Comparison of ENCODE assay signal across 8 cellular contexts in the genomic region with DNA sequence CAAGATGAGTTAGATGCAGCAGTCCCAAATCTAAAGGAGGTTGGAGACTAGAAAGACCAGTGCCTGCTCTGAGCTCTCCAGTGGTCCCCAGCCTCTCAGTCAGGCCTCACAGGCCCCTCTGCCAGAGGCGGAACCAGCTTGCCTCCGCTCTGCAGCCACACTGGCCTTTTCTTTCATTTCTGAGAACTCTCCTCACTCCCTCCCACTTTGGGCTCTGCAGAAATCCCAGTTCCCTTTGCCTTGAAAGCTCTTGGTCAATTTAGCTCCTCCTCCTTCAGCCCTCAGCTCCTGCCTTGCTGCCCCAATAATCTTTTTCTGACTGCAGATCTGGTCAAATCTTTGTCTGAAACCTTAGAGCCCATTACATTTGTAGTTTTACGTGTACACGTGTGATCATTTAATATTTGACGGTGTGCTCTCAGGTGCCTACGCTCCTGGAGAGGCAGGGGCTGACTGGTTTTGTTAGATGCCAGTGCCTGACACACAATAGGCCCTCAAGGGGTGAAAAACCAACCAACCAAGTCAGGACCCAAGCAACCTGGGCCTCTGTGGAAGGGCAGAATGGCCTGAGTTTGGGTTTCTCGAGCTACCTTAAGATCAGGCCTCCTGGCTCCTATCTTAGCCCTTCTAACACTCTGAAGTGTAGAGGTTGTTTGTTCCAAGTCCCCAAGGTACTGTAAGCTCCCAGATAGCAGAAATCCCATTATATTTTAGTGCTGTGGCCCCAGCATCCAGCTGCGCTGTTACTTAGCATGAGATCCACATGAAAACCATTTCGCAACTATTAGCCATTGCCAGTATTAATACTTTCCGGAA. TPM values are rescaled to one million over a fixed set of nuclear protein-coding genes. Genes with fewer than 3 reads are reported as not detected.
DNase-seq lines count a peak whose midpoint lies in the region; ATAC-seq lines count a peak whose summit lies in the region.

No MANE protein-coding gene starts in this region.

- no peak overlapping the region for H2AK5ac ChIP-seq in mesenchymal stem cell (ENCODE audit: low read length, severe bottlenecking)

- no peaks in the 10 kb centered on the region for H3K79me1 ChIP-seq in mesenchymal stem cell (replicated peaks; ENCODE audit: low read length, poor library complexity, severe bottlenecking)

- H2BK12ac ChIP-seq in mesenchymal stem cell (ENCODE audit: low read length in 2 of 2): no peak overlapping the region

- peak overlapping the region; percentile 22 for H2BK120ac ChIP-seq in mesenchymal stem cell (ENCODE audit: low read depth, low read length)

- H3K4me3 ChIP-seq in mesenchymal stem cell (ENCODE audit: insufficient read depth in 1 of 2, low read depth in 1 of 2, low read length in 2 of 2): peak overlapping the region in 1 of 2 experiments; percentile 87

- H3K4me1 ChIP-seq in mesenchymal stem cell (ENCODE audit: control insufficient read depth, insufficient read depth, low read depth, low read length): peaks cover 5% of the 10 kb centered on the region

- H3K18ac ChIP-seq in mesenchymal stem cell (ENCODE audit: low read depth in 1 of 2, low read length in 2 of 2): peak overlapping the region; percentile 46 to 58

- peak overlapping the region; percentile 36 for H2AFZ ChIP-seq in mesenchymal stem cell (ENCODE audit: low read depth, low read length)

- peak overlapping the region; percentile 53 for H4K8ac ChIP-seq in mesenchymal stem cell (ENCODE audit: low read length)

- no peak overlapping the region for H4K91ac ChIP-seq in mesenchymal stem cell (ENCODE audit: low read length)

- peak overlapping the region; percentile 2 for H3K27ac ChIP-seq in mesenchymal stem cell (ENCODE audit: low read length, poor library complexity, severe bottlenecking)

- no peak overlapping the region for H3K14ac ChIP-seq in mesenchymal stem cell (ENCODE audit: low read length in 2 of 2)

- DNase-seq in GM03348 (ENCODE audit: low spot score) (peak; percentile 31), NOMO-1 treated with dmso at 0.1 percent for 144 hours (lab: John Stamatoyannopoulos, UW; ENCODE audit: unreplicated experiment) (peak; percentile 64), ecto neural progenitor cell (ENCODE audit: low spot score) (peak; percentile 82), mesenchymal stem cell (peak; percentile 57), ureter (ENCODE audit: low spot score) (peak; percentile 57), amniotic stem cell (lab: John Stamatoyannopoulos, UW) (no peak)

- peak overlapping the region in 1 of 2 experiments; percentile 54 for H3K4ac ChIP-seq in mesenchymal stem cell (ENCODE audit: low read depth in 1 of 2, low read length in 2 of 2)

- peak overlapping the region; percentile 95 for H3K9ac ChIP-seq in mesenchymal stem cell (ENCODE audit: low read length)

- ATAC-seq in activated CD4-positive, CD25-positive, alpha-beta regulatory T cell treated with anti-CD3 and anti-CD28 coated beads, Interleukin-2, amount 50 U/mL, for 24 hours: no peak
- no peak for ATAC-seq in GM21367 (IDR thresholded peaks at IDR 0.05; ENCODE audit: unreplicated experiment)

- H3K9me3 ChIP-seq in mesenchymal stem cell (ENCODE audit: control insufficient read depth, low read length): no peaks in the 10 kb centered on the region

- H3K27me3 ChIP-seq in mesenchymal stem cell (ENCODE audit: control insufficient read depth in 1 of 2, insufficient read depth in 1 of 2, low read length in 2 of 2): no peaks in the 10 kb centered on the region

- H3K36me3 ChIP-seq in mesenchymal stem cell (ENCODE audit: control insufficient read depth in 1 of 2, insufficient read depth in 2 of 2, low read depth in 1 of 2, low read length in 2 of 2): no peaks in the 10 kb centered on the region

- H2BK5ac ChIP-seq in mesenchymal stem cell (ENCODE audit: low read depth, low read length, poor library complexity, severe bottlenecking): no peak overlapping the region

- H3K23ac ChIP-seq in mesenchymal stem cell (ENCODE audit: low read length in 2 of 2): no peak overlapping the region

- no peak overlapping the region for H2BK15ac ChIP-seq in mesenchymal stem cell (ENCODE audit: low read depth, poor library complexity, severe bottlenecking)

- no peak overlapping the region for H3K4me2 ChIP-seq in mesenchymal stem cell (ENCODE audit: low read length, poor library complexity, severe bottlenecking)

- WGBS in mesenchymal stem cell: 78% methylated on average over 9 of the region's 10 CpGs

RNA-seq across cellular contexts. Expression of a gene that starts 1.1 kb away (rescaled TPM):
- 54.8 TPM for polyA plus RNA-seq in mesenchymal stem cell (2013, experiment 1 of 2)
- 57.6 TPM for polyA plus RNA-seq in mesenchymal stem cell (2013, experiment 2 of 2)
- total RNA-seq in ureter: 113 TPM
